ENCODE assay signal across 28 cellular contexts in genomic region chr2:48860391-48860790, GRCh38.
"Had no signal": no experiment of that assay in that cellular context is flagged by ENCODE, and none has a peak within 500 bp of the region (broad histone marks: within the 10 kb centered on the region; RNA-seq: fewer than 3 reads in every experiment).

No MANE protein-coding gene starts in this region.

- H3K4me1 Mint-ChIP-seq: activated T-helper 17 cell treated with anti-CD3 and anti-CD28 coated beads, Interleukin-2, amount 50 U/mL, for 72 hours; mesothelial cell of epicardium; natural killer cell; T-cell had no signal

- H3K36me3 Mint-ChIP-seq: activated naive CD8-positive, alpha-beta T cell; mesothelial cell of epicardium; natural killer cell; T-cell had no signal

- H2AFZ ChIP-seq: hepatocyte had no signal

- FAIRE-seq: astrocyte, bronchial epithelial cell, TTC549 had no signal

- H3K27ac ChIP-seq: adrenal gland, coronary artery, esophagus squamous epithelium, hepatocyte, left lung, ovary, prostate gland, right atrium auricular region, upper lobe of right lung had no signal

- H3K27ac Mint-ChIP-seq: activated naive CD8-positive, alpha-beta T cell; activated T-cell treated with anti-CD3 and anti-CD28 coated beads, Interleukin-2, amount 50 U/mL, for 24 hours; activated T-helper 17 cell treated with anti-CD3 and anti-CD28 coated beads, Interleukin-2, amount 50 U/mL, for 72 hours; endodermal cell; mesothelial cell of epicardium; natural killer cell; T-cell; T-helper 2 cell treated with Interferon-gamma antibody and Interleukin-4, amounts not matched to agents 5 μg/mL and 100 μg/mL, for 36 hours had no signal

- H3K4me2 ChIP-seq: hepatocyte had no signal

- H3K27me3 ChIP-seq: adrenal gland, esophagus squamous epithelium, hepatocyte, left lung, ovary, right atrium auricular region, upper lobe of right lung had no signal

- ATAC-seq: activated T-helper 17 cell treated with anti-CD3 and anti-CD28 coated beads, Interleukin-2, amount 50 U/mL, for 72 hours; left lung; natural killer cell; T-cell; upper lobe of right lung had no signal

- H3K9me3 Mint-ChIP-seq: activated T-cell treated with anti-CD3 and anti-CD28 coated beads, Interleukin-2, amount 50 U/mL, for 24 hours; endodermal cell; mesothelial cell of epicardium; T-cell; T-helper 2 cell treated with Interferon-gamma antibody and Interleukin-4, amounts not matched to agents 5 μg/mL and 100 μg/mL, for 36 hours had no signal

- H3K36me3 ChIP-seq: adrenal gland, esophagus squamous epithelium, left lung, ovary, prostate gland, right atrium auricular region, upper lobe of right lung had no signal

- DNase-seq: activated CD4-positive, alpha-beta T cell treated with anti-CD3 and anti-CD28 coated beads, Interleukin-2, amount 50 U/mL, for 4 hours; activated CD8-positive, alpha-beta memory T cell treated with anti-CD3 and anti-CD28 coated beads for 24 hours; activated CD8-positive, alpha-beta memory T cell treated with anti-CD3 and anti-CD28 coated beads, Interleukin-2, amount 50 U/mL, for 4 hours; activated T-cell treated with anti-CD3 and anti-CD28 coated beads, Interleukin-2, amount 50 U/mL, for 24 hours; adrenal gland; cerebellar nuclear complex; endodermal cell; esophagus squamous epithelium; kidney glomerular epithelial cell; left lung; natural killer cell; ovary; stimulated activated CD4-positive, alpha-beta T cell treated with anti-CD3 and anti-CD28 coated beads, Interleukin-4, amount 100 ng/mL, for 24 hours; stimulated activated naive CD4-positive, alpha-beta T cell treated with Interleukin-2 at 50 U/mL for 16 hours; T-cell; upper lobe of right lung had no signal

- H3K4me3 ChIP-seq: adrenal gland, coronary artery, esophagus squamous epithelium, hepatocyte, left lung, lung, ovary, prostate gland, right atrium auricular region, upper lobe of right lung had no signal

- H3K4me1 ChIP-seq: adrenal gland, prostate gland, right atrium auricular region, upper lobe of right lung had no signal

- H3K9me3 ChIP-seq: adrenal gland, esophagus squamous epithelium, left lung, ovary, prostate gland, right atrium auricular region, upper lobe of right lung had no signal

- H3K4me3 Mint-ChIP-seq: activated naive CD8-positive, alpha-beta T cell; activated T-cell treated with anti-CD3 and anti-CD28 coated beads, Interleukin-2, amount 50 U/mL, for 24 hours; activated T-helper 17 cell treated with anti-CD3 and anti-CD28 coated beads, Interleukin-2, amount 50 U/mL, for 72 hours; endodermal cell; mesothelial cell of epicardium; natural killer cell; T-cell; T-helper 2 cell treated with Interferon-gamma antibody and Interleukin-4, amounts not matched to agents 5 μg/mL and 100 μg/mL, for 36 hours had no signal

- H3K79me2 ChIP-seq: hepatocyte had no signal
